ENCODE assay signal across 20 cellular contexts in the genomic region with DNA sequence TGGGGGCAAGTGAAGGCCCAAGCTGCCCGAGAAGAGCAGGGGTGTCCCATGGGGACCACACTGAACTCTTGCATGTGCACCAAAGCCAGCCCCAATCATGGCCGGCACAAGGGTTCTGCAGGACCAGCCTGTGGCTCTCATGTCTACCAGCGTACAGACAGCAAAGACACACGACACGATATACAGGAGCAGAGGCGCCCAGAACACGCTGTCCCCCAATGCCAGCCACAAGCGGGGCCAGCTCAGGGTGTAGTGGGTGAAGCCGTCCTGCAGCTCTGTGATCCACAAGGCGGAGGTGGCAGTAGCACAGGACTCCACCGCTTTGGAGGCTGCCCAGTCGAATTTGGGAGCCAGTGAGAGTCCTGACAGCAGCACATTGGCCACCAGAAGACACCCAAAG.
DNase-seq lines count a peak whose midpoint lies in the region; ATAC-seq, FAIRE-seq and TF ChIP-seq lines count a peak whose summit lies in the region.
"Had no signal": no experiment of that assay in that cellular context is flagged by ENCODE, and none has a peak within 500 bp of the region (broad histone marks: within the 10 kb centered on the region; RNA-seq: fewer than 3 reads in every experiment).

No MANE protein-coding gene starts in this region.

- no peak overlapping the region for H3K4me2 ChIP-seq in HepG2 (ENCODE audit: low read depth, low read length)
- H3K4me2 ChIP-seq in trophoblast cell (ENCODE audit: low read length): no peak overlapping the region
- H3K4me2 ChIP-seq in OCI-LY7 (ENCODE audit: low read length): no peak overlapping the region
- H3K4me2 ChIP-seq: BLaER1 had no signal

- TF ChIP-seq EP300 in HepG2 (IDR thresholded peaks at IDR 0.05; ENCODE audit: low read depth in 2 of 2, low read length in 2 of 2) (no peak), HepG2 (CRISPR knock-in tag; IDR thresholded peaks at IDR 0.05; ENCODE audit: borderline replicate concordance) (no peak)

- 24% methylated on average over 6 of the region's 12 CpGs for WGBS in HepG2 (ENCODE audit: low lambda C conversion rate)
- no CpG with 5 or more reads among the region's 12 CpGs for WGBS in right lobe of liver (ENCODE audit: insufficient coverage, low coverage, low lambda C conversion rate, missing lambda C conversion rate)
- no CpG with 5 or more reads among the region's 12 CpGs for WGBS in trophoblast cell (ENCODE audit: extremely low coverage, insufficient coverage, insufficient read length)

- no peak overlapping the region for H2BK120ac ChIP-seq in trophoblast cell (ENCODE audit: insufficient read depth, low read length, poor library complexity)

- peaks cover 1 to 18% of the 10 kb centered on the region in 2 experiments; a peak in 3 of 5 replicates for H3K27me3 ChIP-seq in HepG2 (ENCODE audit: control insufficient read depth in 1 of 2, insufficient read depth in 2 of 2, low read length in 2 of 2)
- no peaks in the 10 kb centered on the region for H3K27me3 ChIP-seq in right lobe of liver
- H3K27me3 ChIP-seq in trophoblast cell (ENCODE audit: insufficient read depth, low read length): no peaks in the 10 kb centered on the region
- H3K27me3 ChIP-seq: BLaER1 had no signal

- BruUV-seq in HepG2 (replicated peaks; lab: Mats Ljungman, UMichigan) (no TSS peak), OCI-LY7 (replicated peaks; lab: Mats Ljungman, UMichigan) (no TSS peak)

- H3K36me3 Mint-ChIP-seq in memory B cell: peaks cover 13% of the 10 kb centered on the region

- POLR2A ChIA-PET in HepG2 (lab: Yijun Ruan, JAX): no interaction called here
- POLR2A ChIA-PET in OCI-LY7 (lab: Charles Lee): interaction anchor here (0.8 kb wide), 1 partner anchor 21 kb away, joined by 4 read pairs; no protein-coding TSS in a partner anchor

- peak overlapping the region; percentile 68 for H3K27ac Mint-ChIP-seq in memory B cell
- H3K27ac Mint-ChIP-seq: CD4-positive, alpha-beta memory T cell had no signal

- H3K9me3 Mint-ChIP-seq in memory B cell: no peaks in the 10 kb centered on the region
- H3K9me3 Mint-ChIP-seq: CD4-positive, alpha-beta memory T cell; CD4-positive, CD25-positive, alpha-beta regulatory T cell; CD8-positive, alpha-beta memory T cell had no signal

- no peak overlapping the region for H2BK5ac ChIP-seq in trophoblast cell (ENCODE audit: low read depth, low read length, poor library complexity)

- H3K9me2 ChIP-seq in OCI-LY7 (ENCODE audit: insufficient read depth, low read length): no peaks in the 10 kb centered on the region

- DNase-seq in HepG2 (ENCODE audit: low spot score) (no peak), right lobe of liver (no peak), memory B cell (ENCODE audit: low spot score in 2 of 2) (no peak), trophoblast cell (no peak), D721Med (ENCODE audit: insufficient read length, low spot score) (no peak), OCI-LY7 (ENCODE audit: low spot score) (no peak)
- DNase-seq: 8988T; ACHN; BE2C; C1 segment of cervical spinal cord; CD4-positive, alpha-beta memory T cell; CD4-positive, CD25-positive, alpha-beta regulatory T cell; CD8-positive, alpha-beta memory T cell; COR-L47; DMS79 treated with DMSO at 0.1 percent for 48 hours; GF-D8 had no signal

- no peak overlapping the region for H3K18ac ChIP-seq in trophoblast cell (ENCODE audit: low read length)

- H2AFZ ChIP-seq in HepG2 (ENCODE audit: low read length) (no peak overlapping the region), trophoblast cell (ENCODE audit: insufficient read depth, low read length, poor library complexity) (no peak overlapping the region), OCI-LY7 (ENCODE audit: low read length) (no peak overlapping the region)

- H3K4me1 Mint-ChIP-seq in memory B cell: peaks cover 6% of the 10 kb centered on the region

- H3K4me3 Mint-ChIP-seq in memory B cell: no peak overlapping the region
- H3K4me3 Mint-ChIP-seq: CD14-positive monocyte; CD4-positive, alpha-beta memory T cell; CD8-positive, alpha-beta memory T cell had no signal

- no peak overlapping the region for H3K27ac ChIP-seq in HepG2 (ENCODE audit: extremely low read length, insufficient read depth, low read length)
- H3K27ac ChIP-seq in right lobe of liver: no peak overlapping the region
- H3K27ac ChIP-seq in trophoblast cell (ENCODE audit: low read depth, low read length): no peak overlapping the region
- H3K27ac ChIP-seq in OCI-LY7 (ENCODE audit: low read depth, low read length, poor library complexity, severe bottlenecking): no peak overlapping the region
- H3K27ac ChIP-seq: BLaER1 had no signal

- TF ChIP-seq CTCF in HepG2 (CRISPR knock-in tag; IDR thresholded peaks at IDR 0.05): no peak
- TF ChIP-seq CTCF in right lobe of liver (IDR thresholded peaks at IDR 0.05): no peak
- no peak for TF ChIP-seq CTCF in D721Med (IDR thresholded peaks at IDR 0.05; ENCODE audit: insufficient read depth, missing control alignments)
- no peak for TF ChIP-seq CTCF in OCI-LY7 (conservative IDR thresholded peaks at IDR 0.05; ENCODE audit: low read length)

- peak; percentile 23; the same call in 1 of the 3 replicates for ATAC-seq in HepG2
- no peak for ATAC-seq in right lobe of liver
- no peak for ATAC-seq in memory B cell (ENCODE audit: low read depth)
- no peak for ATAC-seq in HG03439 (IDR thresholded peaks at IDR 0.05; ENCODE audit: unreplicated experiment)

- TF ChIP-seq POLR2A in HepG2 (IDR thresholded peaks at IDR 0.05; ENCODE audit: insufficient read depth in 1 of 2, low read depth in 2 of 2, low read length in 2 of 2): no peak
- no peak for TF ChIP-seq POLR2A in right lobe of liver (IDR thresholded peaks at IDR 0.05)

- no peak overlapping the region for H3K14ac ChIP-seq in trophoblast cell (ENCODE audit: low read length)

- H3K79me1 ChIP-seq in trophoblast cell (ENCODE audit: low read length): no peaks in the 10 kb centered on the region

- H3K9ac ChIP-seq in HepG2 (ENCODE audit: insufficient read depth, low read depth, low read length) (no peak overlapping the region), trophoblast cell (ENCODE audit: low read length) (no peak overlapping the region)
- H3K9ac ChIP-seq: BLaER1 had no signal

- H4K8ac ChIP-seq in trophoblast cell (ENCODE audit: low read depth, low read length): no peak overlapping the region

- H3K27me3 Mint-ChIP-seq in memory B cell: no peaks in the 10 kb centered on the region
- H3K27me3 Mint-ChIP-seq: CD4-positive, alpha-beta memory T cell; CD4-positive, CD25-positive, alpha-beta regulatory T cell had no signal

- no peaks in the 10 kb centered on the region for H3K79me2 ChIP-seq in HepG2 (ENCODE audit: insufficient read depth, low read length)
- no peaks in the 10 kb centered on the region for H3K79me2 ChIP-seq in trophoblast cell (ENCODE audit: control insufficient read depth, insufficient read depth, low read length, poor library complexity)
- H3K79me2 ChIP-seq in OCI-LY7 (ENCODE audit: insufficient read depth, low read depth, low read length): no peaks in the 10 kb centered on the region

- no peak overlapping the region for H3K23ac ChIP-seq in trophoblast cell (ENCODE audit: low read length)

- intact Hi-C loops in HepG2 (cut with micrococcal nuclease; ENCODE audit: unreplicated experiment): no loop called here
- intact Hi-C loops in right lobe of liver (cut with DNase I): no loop called here
- intact Hi-C loops in OCI-LY7 (cut with micrococcal nuclease; ENCODE audit: unreplicated experiment): no loop called here

- in situ Hi-C loops in HepG2 (cut with HindIII; ENCODE audit: extremely low pct_ligation_motif_present, low pct_unique_long_range_greater_than_20kb): no loop called here

- H2AK5ac ChIP-seq in trophoblast cell (ENCODE audit: low read length): no peak overlapping the region

- H3K4me3 ChIP-seq in HepG2 (replicated peaks in 1 of 3; ENCODE audit: insufficient read depth in 1 of 3, low read depth in 2 of 3, low read length in 3 of 3) (no peak overlapping the region), right lobe of liver (no peak overlapping the region), trophoblast cell (ENCODE audit: low read depth, low read length) (no peak overlapping the region), OCI-LY7 (ENCODE audit: low read depth, low read length, poor library complexity, severe bottlenecking) (no peak overlapping the region)
- H3K4me3 ChIP-seq: BLaER1 had no signal

- H4K12ac ChIP-seq in trophoblast cell (ENCODE audit: low read depth, low read length): peak overlapping the region; percentile 2

- H3K4me1 ChIP-seq in HepG2 (ENCODE audit: insufficient read depth, low read length) (no peaks in the 10 kb centered on the region), right lobe of liver (no peaks in the 10 kb centered on the region), trophoblast cell (ENCODE audit: control insufficient read depth in 1 of 2, insufficient read depth in 2 of 2, low read length in 2 of 2) (no peaks in the 10 kb centered on the region), OCI-LY7 (ENCODE audit: insufficient read depth, low read length, poor library complexity, severe bottlenecking) (no peaks in the 10 kb centered on the region)
- H3K4me1 ChIP-seq: BE2C, BLaER1 had no signal

- H3K36me3 ChIP-seq in HepG2 (replicated peaks in 1 of 2; ENCODE audit: control insufficient read depth in 1 of 2, insufficient read depth in 2 of 2, low read length in 2 of 2) (no peaks in the 10 kb centered on the region), right lobe of liver (no peaks in the 10 kb centered on the region), trophoblast cell (ENCODE audit: control insufficient read depth in 1 of 2, insufficient read depth in 2 of 2, low read length in 2 of 2) (no peaks in the 10 kb centered on the region), OCI-LY7 (ENCODE audit: insufficient read depth, low read length) (peaks cover 4% of the 10 kb centered on the region; the same call in 1 of the 2 replicates)
- H3K36me3 ChIP-seq: BE2C had no signal

- no peak overlapping the region for H2BK12ac ChIP-seq in trophoblast cell (ENCODE audit: low read length)

- CTCF ChIA-PET in HepG2 (lab: Yijun Ruan, JAX; ENCODE audit: low intra/inter-chr PET ratio, low total read pairs): no interaction called here
- CTCF ChIA-PET in OCI-LY7 (lab: Charles Lee; ENCODE audit: unreplicated experiment): no interaction called here

- H4K20me1 ChIP-seq in HepG2 (ENCODE audit: insufficient read depth, low read length): no peaks in the 10 kb centered on the region
- H4K20me1 ChIP-seq in OCI-LY7 (ENCODE audit: insufficient read depth, low read length): no peaks in the 10 kb centered on the region
- H4K20me1 ChIP-seq: BLaER1 had no signal

- H3K9me3 ChIP-seq in HepG2 (ENCODE audit: low read length) (no peaks in the 10 kb centered on the region), right lobe of liver (no peaks in the 10 kb centered on the region), trophoblast cell (ENCODE audit: insufficient read depth, low read depth, low read length) (no peaks in the 10 kb centered on the region), OCI-LY7 (ENCODE audit: low read length) (no peaks in the 10 kb centered on the region)
- H3K9me3 ChIP-seq: BE2C, BLaER1 had no signal

- no peak overlapping the region for H3K4ac ChIP-seq in trophoblast cell (ENCODE audit: low read depth, low read length)

- H4K91ac ChIP-seq in trophoblast cell (ENCODE audit: low read depth, low read length): no peak overlapping the region

- no peak for TF ChIP-seq RAD21 in HepG2 (CRISPR knock-in tag; IDR thresholded peaks at IDR 0.05)

- FAIRE-seq in HepG2 (lab: Jason Lieb, UNC) (no peak), D721Med (lab: Jason Lieb, UNC) (no peak)
- FAIRE-seq: A204.1 had no signal

TF ChIP-seq in HepG2, 621 proteins besides CTCF, POLR2A, EP300 and RAD21 (continues in another document):
- no peak for TF ChIP-seq ZNF33B (CRISPR knock-in tag; IDR thresholded peaks at IDR 0.05)
